ENCODE assay signal across 19 cellular contexts in genomic region chr9:8962084-8962483, GRCh38.
DNase-seq lines count a peak whose midpoint lies in the region; FAIRE-seq and TF ChIP-seq lines count a peak whose summit lies in the region.
"Had no signal": no experiment of that assay in that cellular context is flagged by ENCODE, and none has a peak within 500 bp of the region (broad histone marks: within the 10 kb centered on the region; RNA-seq: fewer than 3 reads in every experiment).

No MANE protein-coding gene starts in this region.

- H3K9me3 ChIP-seq in HAP-1 (no peaks in the 10 kb centered on the region), Peyer's patch (no peaks in the 10 kb centered on the region)
- H3K9me3 ChIP-seq: BLaER1 had no signal

- H3K4me1 ChIP-seq in HAP-1: no peaks in the 10 kb centered on the region
- no peaks in the 10 kb centered on the region for H3K4me1 ChIP-seq in Peyer's patch
- H3K4me1 ChIP-seq: BLaER1 had no signal

- FAIRE-seq in RCC 7860 (lab: Jason Lieb, UNC): no peak

- H3K36me3 ChIP-seq in HAP-1 (replicated peaks): no peaks in the 10 kb centered on the region
- no peaks in the 10 kb centered on the region for H3K36me3 ChIP-seq in Peyer's patch
- H3K36me3 ChIP-seq: BLaER1 had no signal

- peak; percentile 0 for DNase-seq in HK-2 (ENCODE audit: unreplicated experiment)
- peak; percentile 9 for DNase-seq in RCC 7860 (ENCODE audit: low spot score)
- peak; percentile 8 for DNase-seq in kidney tubule cell (ENCODE audit: low spot score)
- peak; percentile 38 for DNase-seq in superior temporal gyrus (ENCODE audit: extremely low spot score)
- no peak for DNase-seq in HAP-1 (ENCODE audit: low spot score in 2 of 2)
- DNase-seq in activated CD8-positive, alpha-beta memory T cell treated with anti-CD3 and anti-CD28 coated beads, Interleukin-2, amount 50 U/mL, for 48 hours: no peak
- no peak for DNase-seq in Peyer's patch
- DNase-seq: CD4-positive, alpha-beta T cell; COR-L47; DMS79; Karpas-422; NCI-H1417 treated with DMSO at 0.1 percent for 48 hours; NCI-H187; NCI-H446 treated with DMSO at 0.1 percent for 48 hours; NCI-H526 treated with DMSO at 0.1 percent for 48 hours; RPMI8226; SHP77 had no signal

- TF ChIP-seq POLR2A in Peyer's patch (IDR thresholded peaks at IDR 0.05): no peak

- in situ Hi-C loops in HAP-1 (cut with MboI; ENCODE audit: low sequenced_read_pairs): no loop called here

- H3K27me3 ChIP-seq in HAP-1 (ENCODE audit: low read depth) (no peaks in the 10 kb centered on the region), Peyer's patch (no peaks in the 10 kb centered on the region)
- H3K27me3 ChIP-seq: BLaER1 had no signal

- TF ChIP-seq CTCF in Peyer's patch (IDR thresholded peaks at IDR 0.05): no peak

- H3K27ac ChIP-seq in Peyer's patch: peak overlapping the region in 1 of 4 donors; percentile 9
- H3K27ac ChIP-seq: BLaER1, SK-N-MC had no signal

- H3K4me3 ChIP-seq in HAP-1 (no peak overlapping the region), Peyer's patch (no peak overlapping the region)
- H3K4me3 ChIP-seq: BLaER1, SK-N-MC had no signal

Comparison
In these comparisons a context has a peak if more than half of its experiments do, and no peak if none do; other contexts are left out.
1. DNase-seq: peak in HK-2 (single experiment), RCC 7860 (single experiment), kidney tubule cell (single experiment) and superior temporal gyrus (single experiment); none in HAP-1 (0 of 2), activated CD8-positive, alpha-beta memory T cell treated with anti-CD3 and anti-CD28 coated beads, Interleukin-2, amount 50 U/mL, for 48 hours (single experiment) and Peyer's patch (0 of 3).